Comparison of ENCODE assay signal across 19 cellular contexts in genomic region chr5:93577807-93578178, GRCh38. TPM values are rescaled to one million over a fixed set of nuclear protein-coding genes. Genes with fewer than 3 reads are reported as not detected.
DNase-seq lines count a peak whose midpoint lies in the region; ATAC-seq, FAIRE-seq and TF ChIP-seq lines count a peak whose summit lies in the region.
"Had no signal": no experiment of that assay in that cellular context is flagged by ENCODE, and none has a peak within 500 bp of the region (broad histone marks: within the 10 kb centered on the region; RNA-seq: fewer than 3 reads in every experiment).

No MANE protein-coding gene starts in this region.

- H3K27me3 ChIP-seq in breast epithelium, result peaks cover 5 to 59% of the 10 kb centered on the region in 2 donors
- H3K27me3 ChIP-seq: testis had no signal

- H3K36me3 Mint-ChIP-seq in MCF 10A (ENCODE audit: insufficient read depth, unreplicated experiment), result no peaks in the 10 kb centered on the region
- H3K36me3 Mint-ChIP-seq in osteocyte (ENCODE audit: unreplicated experiment), result peaks cover 9% of the 10 kb centered on the region

- peak overlapping the region in 2 of 3 donors; percentile 63 to 75 for H3K4me3 ChIP-seq in breast epithelium
- H3K4me3 ChIP-seq in kidney (ENCODE audit: low read length in 2 of 2), result peak overlapping the region in 1 of 2 donors; percentile 88
- H3K4me3 ChIP-seq: gastrocnemius medialis, SK-N-MC, testis had no signal

- FAIRE-seq in kidney (lab: Jason Lieb, UNC), result no peak
- FAIRE-seq: GM19239 had no signal

- no TSS peak for BruUV-seq in MCF 10A (replicated peaks; lab: Mats Ljungman, UMichigan)

- peaks cover 0 to 2% of the 10 kb centered on the region in 2 donors for H3K4me1 ChIP-seq in breast epithelium
- H3K4me1 ChIP-seq in kidney (ENCODE audit: control insufficient read depth in 1 of 2, insufficient read depth in 1 of 2, low read depth in 1 of 2, low read length in 2 of 2), result peaks cover 0 to 6% of the 10 kb centered on the region in 2 donors

- H3K9me3 Mint-ChIP-seq in MCF 10A (ENCODE audit: unreplicated experiment) (no peaks in the 10 kb centered on the region), osteocyte (ENCODE audit: unreplicated experiment) (no peaks in the 10 kb centered on the region)
- H3K9me3 Mint-ChIP-seq: activated CD4-positive, alpha-beta T cell treated with anti-CD3 and anti-CD28 coated beads, Interleukin-2, amount 10 ng/mL, durations not matched to agents 7 days and 5 days had no signal

- POLR2A ChIA-PET in MCF 10A (lab: Yijun Ruan, JAX), result interaction anchor here (0.7 kb wide), 1 partner anchor 679 kb away, joined by 3 read pairs; no protein-coding TSS in a partner anchor

- peak overlapping the region; percentile 21 to 67 for H3K9ac ChIP-seq in kidney (ENCODE audit: low read length in 2 of 2)

- intact Hi-C loops in breast epithelium (cut with DNase I; ENCODE audit: low total_unique reads) (no loop called here), MCF 10A (cut with micrococcal nuclease) (no loop called here), kidney (cut with DNase I) (no loop called here), left cardiac atrium (cut with DNase I) (no loop called here)

- H3K27me3 Mint-ChIP-seq in MCF 10A (ENCODE audit: insufficient read depth, unreplicated experiment) (no peaks in the 10 kb centered on the region), osteocyte (ENCODE audit: unreplicated experiment) (no peaks in the 10 kb centered on the region)

- H3K9me3 ChIP-seq in breast epithelium (no peaks in the 10 kb centered on the region), kidney (ENCODE audit: control insufficient read depth in 1 of 2, low read length in 2 of 2) (no peaks in the 10 kb centered on the region)
- H3K9me3 ChIP-seq: gastrocnemius medialis, testis had no signal

- H3K4me1 Mint-ChIP-seq in MCF 10A (ENCODE audit: insufficient read depth, unreplicated experiment) (peaks cover 6% of the 10 kb centered on the region), osteocyte (ENCODE audit: unreplicated experiment) (peaks cover 60% of the 10 kb centered on the region)

- H3K36me3 ChIP-seq in breast epithelium (no peaks in the 10 kb centered on the region), kidney (ENCODE audit: control insufficient read depth in 1 of 2, insufficient read depth in 2 of 2, low read length in 2 of 2) (no peaks in the 10 kb centered on the region)
- H3K36me3 ChIP-seq: gastrocnemius medialis had no signal

- H3K4me3 Mint-ChIP-seq in MCF 10A (ENCODE audit: unreplicated experiment) (no peak overlapping the region), osteocyte (ENCODE audit: unreplicated experiment) (no peak overlapping the region)
- H3K4me3 Mint-ChIP-seq: activated CD4-positive, alpha-beta T cell treated with anti-CD3 and anti-CD28 coated beads, Interleukin-2, amount 10 ng/mL, durations not matched to agents 7 days and 5 days had no signal

- H3K27ac ChIP-seq in breast epithelium (peak overlapping the region; percentile 84 to 94), kidney (ENCODE audit: low read depth in 2 of 2, low read length in 2 of 2) (peak overlapping the region; percentile 83 to 95)
- H3K27ac ChIP-seq: gastrocnemius medialis, SK-N-MC, testis had no signal

- CTCF ChIA-PET in MCF 10A (lab: Yijun Ruan, JAX), result interaction anchor here (0.6 to 0.9 kb wide), 2 partner anchors 11 to 223 kb away, joined by 3 read pairs; no protein-coding TSS in a partner anchor

- DNase-seq in breast epithelium (ENCODE audit: low spot score in 2 of 2) (no peak), MCF 10A (ENCODE audit: unreplicated experiment) (no peak), kidney (no peak), osteocyte (ENCODE audit: extremely low spot score, unreplicated experiment) (no peak), left cardiac atrium (no peak), Ammon's horn (ENCODE audit: low spot score) (no peak)
- DNase-seq: 8988T; activated CD4-positive, alpha-beta T cell treated with anti-CD3 and anti-CD28 coated beads, Interleukin-2, amount 10 ng/mL, durations not matched to agents 7 days and 5 days; activated naive CD4-positive, alpha-beta T cell treated with anti-CD3 and anti-CD28 coated beads, Interleukin-2, amount 50 U/mL, for 16 hours; gastrocnemius medialis; mammary epithelial cell; NCI-H2029 treated with DMSO at 0.1 percent for 48 hours; NCI-H524; testis had no signal

- no peak for ATAC-seq in left cardiac atrium
- no peak for ATAC-seq in HG03025 (IDR thresholded peaks at IDR 0.05; ENCODE audit: low FRiP score, unreplicated experiment)
- no peak for ATAC-seq in HG02642 (IDR thresholded peaks at IDR 0.05; ENCODE audit: poor library complexity, unreplicated experiment)
- ATAC-seq: gastrocnemius medialis had no signal

- TF ChIP-seq CTCF in breast epithelium (IDR thresholded peaks at IDR 0.05), result no peak
- no peak for TF ChIP-seq CTCF in MCF 10A (IDR thresholded peaks at IDR 0.05; ENCODE audit: unreplicated experiment)
- TF ChIP-seq CTCF in kidney (IDR thresholded peaks at IDR 0.05; ENCODE audit: borderline replicate concordance, extremely low read depth, insufficient read depth), result no peak
- TF ChIP-seq CTCF in osteocyte (IDR thresholded peaks at IDR 0.05), result no peak

- no peak for TF ChIP-seq POLR2A in breast epithelium (IDR thresholded peaks at IDR 0.05)

- no peak overlapping the region for H3K27ac Mint-ChIP-seq in MCF 10A (ENCODE audit: low read depth, unreplicated experiment)
- peak overlapping the region; percentile 96 for H3K27ac Mint-ChIP-seq in osteocyte (ENCODE audit: unreplicated experiment)
- H3K27ac Mint-ChIP-seq: activated CD4-positive, alpha-beta T cell treated with anti-CD3 and anti-CD28 coated beads, Interleukin-2, amount 10 ng/mL, durations not matched to agents 7 days and 5 days; CD14-positive monocyte had no signal

RNA-seq across cellular contexts. Expression of gene NR2F1-AS1, which starts 3.2 kb away (rescaled TPM):
- total RNA-seq in breast epithelium (10 to 100 TPM in 2 of 3 donors, 1 to 10 TPM in 1; 7.0 to 17.4 (median 15.2) TPM), MCF 10A (2022) (3.2 and 4.6 TPM in 2 replicates), kidney (13.0 TPM), osteocyte (40.9 and 42.8 TPM in 2 replicates), left cardiac atrium (10 to 100 TPM; 10.5 to 11.9 TPM)
- polyA plus RNA-seq in kidney (ENCODE audit: insufficient read depth, low read depth, low replicate concordance), result 16.0 TPM
- total RNA-seq: activated CD4-positive, alpha-beta T cell treated with anti-CD3 and anti-CD28 coated beads, Interleukin-2, amount 10 ng/mL, durations not matched to agents 7 days and 5 days had no signal
- polyA plus RNA-seq: CD14-positive monocyte had no signal

RNA-seq across cellular contexts. Expression of gene NR2F1, which starts 5.2 kb away (rescaled TPM):
- total RNA-seq in breast epithelium (10 to 100 TPM in 2 of 3 donors, 1 to 10 TPM in 1; 4.6 to 63.6 (median 59.1) TPM), MCF 10A (2022) (1.4 and 1.7 TPM in 2 replicates), kidney (49.5 TPM), osteocyte (189 and 197 TPM in 2 replicates), left cardiac atrium (10 to 100 TPM; 17.9 to 41.8 TPM)
- 22.8 TPM for polyA plus RNA-seq in kidney (ENCODE audit: insufficient read depth, low read depth, low replicate concordance)
- total RNA-seq: activated CD4-positive, alpha-beta T cell treated with anti-CD3 and anti-CD28 coated beads, Interleukin-2, amount 10 ng/mL, durations not matched to agents 7 days and 5 days had no signal
- polyA plus RNA-seq: CD14-positive monocyte had no signal
